17 cellular contexts compared by ENCODE assay signal in the genomic region with DNA sequence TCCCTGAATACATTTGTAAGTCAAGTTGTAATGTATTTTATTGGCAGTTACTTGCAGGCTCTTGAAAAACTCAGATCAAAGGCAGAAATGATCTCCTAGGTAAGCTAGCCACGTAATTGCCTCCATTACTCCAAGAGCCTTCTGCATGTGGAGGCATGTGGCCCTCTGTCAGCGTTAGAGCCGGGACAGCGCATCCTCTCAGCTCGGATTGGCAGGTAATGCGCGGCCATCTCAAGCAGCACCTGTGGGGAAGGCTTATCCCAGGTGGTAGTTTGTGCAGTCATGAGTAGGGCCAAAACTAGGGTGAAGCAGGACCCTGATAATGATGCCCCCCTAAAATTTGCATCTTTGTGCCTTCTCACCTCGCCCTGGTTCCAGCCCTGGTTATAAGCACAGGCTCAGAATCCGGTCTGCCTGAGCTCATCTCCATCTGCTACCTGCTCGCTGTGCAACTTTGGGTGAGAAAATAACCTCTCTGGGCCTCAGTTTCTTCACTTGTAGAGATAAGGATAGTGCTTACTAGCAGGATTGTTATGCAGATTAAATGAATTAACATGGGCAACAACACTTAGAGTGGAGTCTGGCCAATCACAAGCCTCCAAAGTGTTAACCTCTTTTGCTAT.
DNase-seq lines count a peak whose midpoint lies in the region; ATAC-seq and TF ChIP-seq lines count a peak whose summit lies in the region.
"Had no signal": no experiment of that assay in that cellular context is flagged by ENCODE, and none has a peak within 500 bp of the region (broad histone marks: within the 10 kb centered on the region; RNA-seq: fewer than 3 reads in every experiment).

No MANE protein-coding gene starts in this region.

- H3K27me3 ChIP-seq in lung (ENCODE audit: control insufficient read depth, insufficient read depth) (no peaks in the 10 kb centered on the region), vagina (no peaks in the 10 kb centered on the region), WERI-Rb-1 (ENCODE audit: insufficient read depth, low read depth, severe bottlenecking) (no peaks in the 10 kb centered on the region)

- WGBS in lung, 2 donors, result 91 to 94% methylated on average over 10 of the region's 10 CpGs

- no peaks in the 10 kb centered on the region for H3K9me3 ChIP-seq in lung (ENCODE audit: control insufficient read depth in 2 of 2, insufficient read depth in 1 of 2, low read length in 1 of 2)
- H3K9me3 ChIP-seq in vagina, result no peaks in the 10 kb centered on the region
- peaks cover 3% of the 10 kb centered on the region for H3K9me3 ChIP-seq in WERI-Rb-1 (ENCODE audit: severe bottlenecking)

- ATAC-seq in left cardiac atrium, result no peak
- no peak for ATAC-seq in lung (ENCODE audit: insufficient read depth, low FRiP score)

- DNase-seq in cardiac septum (ENCODE audit: low spot score) (peak; percentile 5), left cardiac atrium (no peak), epithelial cell of esophagus (ENCODE audit: low read depth) (peak; percentile 16), lung (ENCODE audit: low spot score) (peak; percentile 11), vagina (ENCODE audit: extremely low spot score in 2 of 2) (peak; percentile 43 to 49), WERI-Rb-1 (no peak), pons (ENCODE audit: low spot score) (no peak)
- DNase-seq: CD8-positive, alpha-beta memory T cell; Karpas-422; MV-4-11; NCI-H1694 treated with DMSO at 0.1 percent for 48 hours; NCI-H2081 treated with DMSO at 0.1 percent for 48 hours; NCI-H446 treated with DMSO at 0.1 percent for 48 hours; NCI-H526 treated with DMSO at 0.1 percent for 48 hours; OCI-M1; SHP77 had no signal

- no peak for TF ChIP-seq CTCF in epithelial cell of esophagus (IDR thresholded peaks at IDR 0.05; ENCODE audit: insufficient read depth, low read depth, low read length, missing control alignments)
- TF ChIP-seq CTCF in lung (IDR thresholded peaks at IDR 0.05; ENCODE audit: control extremely low read depth, extremely low read depth), result no peak
- no peak for TF ChIP-seq CTCF in vagina (IDR thresholded peaks at IDR 0.05)
- TF ChIP-seq CTCF in WERI-Rb-1 (IDR thresholded peaks at IDR 0.05; ENCODE audit: low read depth, low read length), result no peak

- H3K4me3 ChIP-seq in epithelial cell of esophagus (ENCODE audit: low read length), result no peak overlapping the region
- H3K4me3 ChIP-seq in lung, result no peak overlapping the region
- H3K4me3 ChIP-seq in vagina, result no peak overlapping the region
- no peak overlapping the region for H3K4me3 ChIP-seq in WERI-Rb-1 (ENCODE audit: low read depth, low read length)

- no peak for TF ChIP-seq POLR2A in vagina (IDR thresholded peaks at IDR 0.05)

- peaks cover 0 to 2% of the 10 kb centered on the region in 2 donors for H3K4me1 ChIP-seq in lung (ENCODE audit: control insufficient read depth in 2 of 2, insufficient read depth in 2 of 2, low read length in 2 of 2)
- peaks cover 6% of the 10 kb centered on the region for H3K4me1 ChIP-seq in vagina

- intact Hi-C loops in cardiac septum (cut with DNase I) (no loop called here), left cardiac atrium (cut with DNase I) (no loop called here), vagina (cut with DNase I) (no loop called here)

- H3K27ac ChIP-seq in lung (ENCODE audit: low read depth in 1 of 2, low read length in 1 of 2), result no peak overlapping the region
- no peak overlapping the region for H3K27ac ChIP-seq in vagina
- no peak overlapping the region for H3K27ac ChIP-seq in WERI-Rb-1
- H3K27ac ChIP-seq: C4-2B had no signal

- no peaks in the 10 kb centered on the region for H3K36me3 ChIP-seq in lung (ENCODE audit: control insufficient read depth in 2 of 2, insufficient read depth in 2 of 2, low read length in 2 of 2)
- no peaks in the 10 kb centered on the region for H3K36me3 ChIP-seq in vagina
- no peaks in the 10 kb centered on the region for H3K36me3 ChIP-seq in WERI-Rb-1

Comparison
In these comparisons a context has a peak if more than half of its experiments do, and no peak if none do; other contexts are left out.
1. DNase-seq: peak in cardiac septum (single experiment), epithelial cell of esophagus (single experiment), lung (single experiment) and vagina (2 of 2); none in left cardiac atrium (single experiment), WERI-Rb-1 (single experiment) and pons (single experiment).